ENCODE assay signal across 22 cellular contexts in the genomic region with DNA sequence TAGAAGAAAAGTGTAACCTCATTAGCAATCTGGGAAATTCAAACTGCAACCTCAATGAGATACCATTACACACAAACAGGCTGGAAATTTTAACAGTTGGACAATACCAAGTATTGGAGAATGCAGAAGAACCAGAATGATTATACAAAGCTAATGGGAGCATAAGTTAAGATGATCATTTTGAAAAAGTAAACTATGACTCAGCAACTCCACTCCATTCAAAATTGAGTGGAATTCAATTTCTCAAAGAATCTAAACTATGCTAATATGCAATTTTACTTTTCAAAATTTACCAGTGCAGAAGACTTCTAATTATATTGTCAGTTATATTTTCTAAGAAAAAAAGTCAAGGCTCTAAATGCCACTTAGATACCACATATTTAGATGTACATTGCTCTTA.
"Had no signal": no experiment of that assay in that cellular context is flagged by ENCODE, and none has a peak within 500 bp of the region (broad histone marks: within the 10 kb centered on the region; RNA-seq: fewer than 3 reads in every experiment).

No MANE protein-coding gene starts in this region.

- H3K79me2 ChIP-seq: hepatocyte had no signal

- H3K9me3 ChIP-seq: sigmoid colon, testis had no signal

- H3K27ac ChIP-seq: cardiac muscle cell, hepatocyte, neural progenitor cell, sigmoid colon, testis had no signal

- ATAC-seq: activated T-cell treated with anti-CD3 and anti-CD28 coated beads, Interleukin-2, amount 50 U/mL, for 4 hours; left ventricle myocardium superior; naive thymus-derived CD8-positive, alpha-beta T cell; stimulated activated naive B cell treated with anti-CD40 and anti-IgM and Interleukin-4, amounts not matched to agents 10 μg/mL and 1 μg/mL and 100 μg/mL, for 72 hours; WTC11 had no signal

- DNase-seq: activated CD4-positive, alpha-beta T cell treated with anti-CD3 and anti-CD28 coated beads, Interleukin-2, amount 50 U/mL, for 48 hours; activated CD8-positive, alpha-beta memory T cell treated with anti-CD3 and anti-CD28 coated beads, Interleukin-2, amount 50 U/mL, for 48 hours; activated effector memory CD4-positive, alpha-beta T cell treated with Interleukin-2 at 50 U/mL for 16 hours; activated naive CD4-positive, alpha-beta T cell treated with anti-CD3 and anti-CD28 coated beads, Interleukin-2, amount 10 ng/mL, durations not matched to agents 7 days and 5 days; activated T-cell treated with anti-CD3 and anti-CD28 coated beads, Interleukin-2, amount 50 U/mL, for 4 hours; erythroblast; glutamatergic neuron; left ventricle myocardium superior; mammary epithelial cell; naive thymus-derived CD8-positive, alpha-beta T cell; sigmoid colon; stimulated activated CD4-positive, alpha-beta T cell treated with anti-CD3 and anti-CD28 coated beads, Interleukin-15, amount 100 ng/mL, for 24 hours; stimulated activated CD4-positive, alpha-beta T cell treated with anti-CD3 and anti-CD28 coated beads, Interleukin-2, amount 100 ng/mL, for 48 hours; stimulated activated CD8-positive, alpha-beta memory T cell treated with anti-CD3 and anti-CD28 coated beads, Interleukin-4, amount 100 ng/mL, for 48 hours; stimulated activated naive B cell treated with anti-CD40 and anti-IgM and Interleukin-4, amounts not matched to agents 10 μg/mL and 1 μg/mL and 100 μg/mL, for 72 hours; T1000; testis had no signal

- H3K4me2 ChIP-seq: hepatocyte, neural progenitor cell, smooth muscle cell had no signal

- H3K36me3 ChIP-seq: cardiac muscle cell, neural progenitor cell had no signal

- H3K9ac ChIP-seq: neural progenitor cell had no signal

- H2AFZ ChIP-seq: hepatocyte, neural progenitor cell had no signal

- H3K4me1 ChIP-seq: neural progenitor cell, sigmoid colon, testis had no signal

- H3K27me3 ChIP-seq: cardiac muscle cell, hepatocyte, neural progenitor cell, sigmoid colon, testis had no signal

- H3K4me3 ChIP-seq: cardiac muscle cell, hepatocyte, neural progenitor cell, sigmoid colon, smooth muscle cell, testis had no signal
